ENCODE assay signal across 19 cellular contexts in genomic region chr12:128356547-128356946, GRCh38.
"Had no signal": no experiment of that assay in that cellular context is flagged by ENCODE, and none has a peak within 500 bp of the region (broad histone marks: within the 10 kb centered on the region; RNA-seq: fewer than 3 reads in every experiment).

No MANE protein-coding gene starts in this region.

- H3K4me3 Mint-ChIP-seq: IgD-negative memory B cell had no signal

- H3K4me1 Mint-ChIP-seq: IgD-negative memory B cell had no signal

- H3K27ac Mint-ChIP-seq: IgD-negative memory B cell had no signal

- H3K27me3 Mint-ChIP-seq: IgD-negative memory B cell had no signal

- DNase-seq: Kasumi-1, MM.1S, NCI-H1092 treated with DMSO at 0.1 percent for 48 hours, NCI-H1436, NCI-H187, NCI-H2029, NCI-H2081 treated with DMSO at 0.1 percent for 48 hours, NCI-H2171, NCI-H226, NCI-H446, NCI-H510A, NCI-H524 treated with DMSO at 0.1 percent for 48 hours, NCI-H82, Right ventricle myocardium superior, RPMI8226, SIG-M5 had no signal

- ATAC-seq: K562 had no signal

- FAIRE-seq: K562, RCC 7860 had no signal

- H3K36me3 Mint-ChIP-seq: IgD-negative memory B cell had no signal
